ENCODE assay signal across 20 cellular contexts in the genomic region with DNA sequence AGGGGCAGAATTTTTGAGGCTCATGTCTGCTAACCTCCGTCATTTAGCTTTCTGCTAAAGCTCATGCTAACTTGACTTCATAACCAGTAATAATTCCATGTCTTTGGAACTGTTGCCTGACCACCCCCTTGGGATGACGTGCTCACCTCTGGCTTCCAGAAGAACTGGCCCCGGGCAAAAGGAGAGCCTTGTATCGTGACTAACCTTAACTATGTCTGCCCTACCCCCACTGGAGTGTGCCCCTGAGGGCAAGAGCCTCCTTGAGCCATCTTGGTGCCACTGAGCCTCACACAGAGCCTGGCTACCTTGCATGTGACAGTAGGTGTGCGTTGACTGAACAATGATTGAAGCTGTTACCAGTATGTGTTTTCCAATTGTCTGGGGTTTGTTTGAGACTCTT. TPM values are rescaled to one million over a fixed set of nuclear protein-coding genes. Genes with fewer than 3 reads are reported as not detected.
A peak's percentile ranks its signal among the peaks of the same experiment; 100 is the strongest.
DNase-seq lines count a peak whose midpoint lies in the region; ATAC-seq, FAIRE-seq and TF ChIP-seq lines count a peak whose summit lies in the region.
"Had no signal": no experiment of that assay in that cellular context is flagged by ENCODE, and none has a peak within 500 bp of the region (broad histone marks: within the 10 kb centered on the region; RNA-seq: fewer than 3 reads in every experiment).

No MANE protein-coding gene starts in this region.

- TF ChIP-seq CTCF in MM.1S (IDR thresholded peaks at IDR 0.05; ENCODE audit: low read length) (no peak), activated B cell treated with CpG ODN at 0.5 μM for 24 hours (IDR thresholded peaks at IDR 0.05) (no peak), osteoblast (IDR thresholded peaks at IDR 0.05; ENCODE audit: extremely low read depth, low read depth, low read length) (no peak)

- CTCF ChIA-PET in activated B cell treated with CpG ODN at 0.5 μM for 24 hours (lab: Charles Lee): interaction anchor here (0.9 to 15.6 kb wide), 2 partner anchors 9 to 81 kb away, joined by 3 to 543 read pairs; no protein-coding TSS in a partner anchor

- no peak for FAIRE-seq in GM19239 (lab: Jason Lieb, UNC)
- FAIRE-seq: A204.1, G401.6 had no signal

- peaks cover 71% of the 10 kb centered on the region for H3K4me1 Mint-ChIP-seq in activated B cell treated with CpG ODN at 0.5 μM for 24 hours
- peaks cover 48% of the 10 kb centered on the region for H3K4me1 Mint-ChIP-seq in memory B cell

- no peak overlapping the region for H2AFZ ChIP-seq in MM.1S (ENCODE audit: low read length)
- H2AFZ ChIP-seq in osteoblast (ENCODE audit: low read length): no peak overlapping the region
- H2AFZ ChIP-seq: GM23338 had no signal

- H3K79me2 ChIP-seq in MM.1S (ENCODE audit: low read length): peaks cover 70% of the 10 kb centered on the region
- peaks cover 47% of the 10 kb centered on the region for H3K79me2 ChIP-seq in osteoblast (ENCODE audit: insufficient read depth, low read length)

- H3K9me2 ChIP-seq in MM.1S (replicated peaks; ENCODE audit: insufficient read depth, low read length): no peaks in the 10 kb centered on the region

- H3K27me3 ChIP-seq in BLaER1 (peaks cover 50% of the 10 kb centered on the region), MM.1S (replicated peaks; ENCODE audit: insufficient read depth, low read length) (no peaks in the 10 kb centered on the region), osteoblast (ENCODE audit: insufficient read depth, low read length) (no peaks in the 10 kb centered on the region)

- H3K4me3 Mint-ChIP-seq in activated B cell treated with CpG ODN at 0.5 μM for 24 hours: no peak overlapping the region
- no peak overlapping the region for H3K4me3 Mint-ChIP-seq in memory B cell
- H3K4me3 Mint-ChIP-seq: CD8-positive, alpha-beta T cell; GM23338 had no signal

- H3K27me3 Mint-ChIP-seq in activated B cell treated with CpG ODN at 0.5 μM for 24 hours: no peaks in the 10 kb centered on the region
- H3K27me3 Mint-ChIP-seq in memory B cell: no peaks in the 10 kb centered on the region

- H3K9me3 ChIP-seq in BLaER1 (no peaks in the 10 kb centered on the region), MM.1S (replicated peaks; ENCODE audit: insufficient read depth, low read length) (no peaks in the 10 kb centered on the region), osteoblast (ENCODE audit: low read depth, low read length) (no peaks in the 10 kb centered on the region)

- H3K4me2 ChIP-seq in BLaER1 (peak overlapping the region; percentile 17; the same call in 1 of the 2 replicates), MM.1S (ENCODE audit: low read depth, low read length) (0 out of 2 replicates have a peak overlapping the region, but pooled peaks have one; percentile 86), osteoblast (ENCODE audit: insufficient read depth, low read length) (no peak overlapping the region)
- H3K4me2 ChIP-seq: GM23338 had no signal

- H3K9me3 Mint-ChIP-seq in activated B cell treated with CpG ODN at 0.5 μM for 24 hours (no peaks in the 10 kb centered on the region), memory B cell (no peaks in the 10 kb centered on the region)
- H3K9me3 Mint-ChIP-seq: CD8-positive, alpha-beta T cell; GM23338 had no signal

- H3K36me3 Mint-ChIP-seq in activated B cell treated with CpG ODN at 0.5 μM for 24 hours (ENCODE audit: low read depth) (peaks cover 28% of the 10 kb centered on the region), memory B cell (peaks cover 8% of the 10 kb centered on the region)
- H3K36me3 Mint-ChIP-seq: CD8-positive, alpha-beta T cell had no signal

- DNase-seq in MM.1S (no peak), activated B cell treated with CpG ODN at 0.5 μM for 24 hours (no peak), memory B cell (ENCODE audit: low spot score in 2 of 2) (no peak), NCI-H187 (lab: John Stamatoyannopoulos, UW) (no peak), COLO668 (lab: John Stamatoyannopoulos, UW; ENCODE audit: unreplicated experiment) (no peak), osteoblast (ENCODE audit: insufficient read length, low spot score, missing footprints) (no peak), GM19239 (ENCODE audit: insufficient read length, low spot score) (no peak)
- DNase-seq: CD8-positive, alpha-beta T cell; DND-41; HCEC 1CT; NCI-H1417; NCI-H187 treated with DMSO at 0.1 percent for 48 hours; NCI-H2227 treated with DMSO at 0.1 percent for 48 hours; NCI-H510A treated with DMSO at 0.1 percent for 48 hours; Right ventricle myocardium superior had no signal

- H3K27ac Mint-ChIP-seq in activated B cell treated with CpG ODN at 0.5 μM for 24 hours (peak overlapping the region; percentile 97), memory B cell (peak overlapping the region; percentile 11)
- H3K27ac Mint-ChIP-seq: CD8-positive, alpha-beta T cell; GM23338 had no signal

- H3K4me3 ChIP-seq in BLaER1: no peak overlapping the region
- no peak overlapping the region for H3K4me3 ChIP-seq in MM.1S (ENCODE audit: low read length)
- no peak overlapping the region for H3K4me3 ChIP-seq in osteoblast (ENCODE audit: insufficient read depth, low read length)
- H3K4me3 ChIP-seq: GM23338, SK-N-MC had no signal

- POLR2A ChIA-PET in activated B cell treated with CpG ODN at 0.5 μM for 24 hours (lab: Charles Lee): no interaction called here

- H3K9ac ChIP-seq in BLaER1: no peak overlapping the region
- no peak overlapping the region for H3K9ac ChIP-seq in MM.1S (ENCODE audit: low read length)

- H4K20me1 ChIP-seq in BLaER1 (peaks cover 17% of the 10 kb centered on the region; the same call in 1 of the 2 replicates), MM.1S (ENCODE audit: insufficient read depth, low read length) (no peaks in the 10 kb centered on the region), osteoblast (ENCODE audit: insufficient read depth, low read length) (peaks cover 4% of the 10 kb centered on the region)

- H3K36me3 ChIP-seq in BLaER1 (no peaks in the 10 kb centered on the region), MM.1S (replicated peaks; ENCODE audit: insufficient read depth, low read length) (peaks cover 11% of the 10 kb centered on the region), osteoblast (ENCODE audit: insufficient read depth, low read length) (peaks cover 22% of the 10 kb centered on the region)

- intact Hi-C loops in activated B cell treated with CpG ODN at 0.5 μM for 24 hours (cut with micrococcal nuclease): loop anchor here (5.0 to 10.0 kb wide), 3 partner anchors 33 to 1419 kb away; no protein-coding TSS in a partner anchor

- ATAC-seq in activated B cell treated with CpG ODN at 0.5 μM for 24 hours (ENCODE audit: low read depth) (no peak), memory B cell (ENCODE audit: low read depth) (no peak)
- ATAC-seq: CD8-positive, alpha-beta T cell; GM23338 had no signal

- no peak overlapping the region for H3K27ac ChIP-seq in BLaER1
- H3K27ac ChIP-seq in MM.1S (ENCODE audit: low read length): peak overlapping the region; percentile 96; the same call in 1 of the 2 replicates
- no peak overlapping the region for H3K27ac ChIP-seq in osteoblast (ENCODE audit: low read depth, low read length)
- H3K27ac ChIP-seq: SK-N-MC had no signal

- peaks cover 37% of the 10 kb centered on the region for H3F3A ChIP-seq in MM.1S (ENCODE audit: insufficient read depth, low read length)

- H3K4me1 ChIP-seq in BLaER1 (peaks cover 54% of the 10 kb centered on the region), MM.1S (ENCODE audit: low read length) (peaks cover 39% of the 10 kb centered on the region), osteoblast (ENCODE audit: insufficient read depth, low read length) (peaks cover 11% of the 10 kb centered on the region)

RNA-seq across cellular contexts. Expression of a gene that starts 4.7 kb away (rescaled TPM):
- total RNA-seq in activated B cell treated with CpG ODN at 0.5 μM for 24 hours (35.9 and 43.5 TPM in 2 replicates), osteoblast (14.1 and 15.2 TPM in 2 replicates)

RNA-seq across cellular contexts. Expression of a gene that starts 44.3 kb away (rescaled TPM):
- total RNA-seq in activated B cell treated with CpG ODN at 0.5 μM for 24 hours (not detected in 2 replicates), osteoblast (54.6 and 61.6 TPM in 2 replicates)
- total RNA-seq: CD8-positive, alpha-beta T cell had no signal

Comparison
In these comparisons a context has a peak if more than half of its experiments do, and no peak if none do; other contexts are left out.
1. RNA of a gene that starts 44.3 kb away (total RNA-seq): 54.6 to 61.6 TPM in osteoblast; not detected in activated B cell treated with CpG ODN at 0.5 μM for 24 hours; every median in the first group is over 10 times any median in the second.